In the genomic region with DNA sequence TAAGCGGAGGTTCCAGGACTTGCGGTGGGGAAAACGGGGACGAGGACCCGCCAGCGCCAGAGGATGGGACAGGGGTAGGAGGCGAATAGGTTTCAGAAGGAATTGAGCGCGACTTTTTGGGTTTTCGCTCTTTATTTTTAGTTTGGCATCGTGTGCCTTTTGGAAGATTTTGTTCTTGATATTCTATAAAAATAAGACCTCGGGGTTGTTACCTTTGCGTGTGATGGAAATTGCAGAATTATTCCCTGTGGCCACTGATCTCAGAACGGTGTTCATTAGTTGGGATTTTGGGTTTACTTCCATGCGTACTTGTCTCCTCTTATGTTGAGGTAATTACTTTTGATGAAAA, we compare ENCODE assay signal across 8 cellular contexts. TPM values are rescaled to one million over a fixed set of nuclear protein-coding genes. Genes with fewer than 3 reads are reported as not detected.
A peak's percentile ranks its signal among the peaks of the same experiment; 100 is the strongest.
DNase-seq lines count a peak whose midpoint lies in the region; ATAC-seq, FAIRE-seq and TF ChIP-seq lines count a peak whose summit lies in the region.

No MANE protein-coding gene starts in this region.

- H3K9me2 ChIP-seq in OCI-LY1 (ENCODE audit: low read depth, low read length), result no peaks in the 10 kb centered on the region

- FAIRE-seq in GM19239 (lab: Jason Lieb, UNC), result no peak

- peaks cover 4 to 32% (median 27%) of the 10 kb centered on the region in 4 donors for H3K4me1 Mint-ChIP-seq in CD4-positive, CD25-positive, alpha-beta regulatory T cell

- peaks cover 3% of the 10 kb centered on the region for H3K27me3 ChIP-seq in CD4-positive, CD25-positive, alpha-beta regulatory T cell (ENCODE audit: control insufficient read depth, insufficient read depth, low read length)
- H3K27me3 ChIP-seq in OCI-LY1 (ENCODE audit: insufficient read depth, low read length) (no peaks in the 10 kb centered on the region), endocrine pancreas (ENCODE audit: control insufficient read depth, insufficient read depth, low read length) (no peaks in the 10 kb centered on the region), neuronal stem cell (ENCODE audit: control insufficient read depth in 3 of 3, insufficient read depth in 3 of 3, low read depth in 1 of 3, low read length in 3 of 3) (peaks cover 0 to 3% (median 0%) of the 10 kb centered on the region in 3 experiments)

- no peak overlapping the region for H3K4ac ChIP-seq in neuronal stem cell (ENCODE audit: low read length)

- peaks cover 13% of the 10 kb centered on the region for H3K27me3 Mint-ChIP-seq in CD4-positive, CD25-positive, alpha-beta regulatory T cell

- H3K18ac ChIP-seq in neuronal stem cell (ENCODE audit: low read length), result no peak overlapping the region

- no peaks in the 10 kb centered on the region for H3F3A ChIP-seq in OCI-LY1 (ENCODE audit: insufficient read depth, low read length)

- no peak for DNase-seq in CD4-positive, CD25-positive, alpha-beta regulatory T cell
- DNase-seq in neuronal stem cell (ENCODE audit: low spot score) (no peak), GM19239 (ENCODE audit: insufficient read length, low spot score) (no peak), posterior vena cava (ENCODE audit: low spot score) (no peak)
- no peak for DNase-seq in effector CD8-positive, alpha-beta T cell (lab: John Stamatoyannopoulos, UW)
- DNase-seq in stimulated activated CD4-positive, alpha-beta T cell treated with anti-CD3 and anti-CD28 coated beads, Interleukin-4, amount 100 ng/mL, for 4 hours, result no peak

- no peak overlapping the region for H2BK5ac ChIP-seq in neuronal stem cell (ENCODE audit: low read length)

- no peak overlapping the region for H4K91ac ChIP-seq in neuronal stem cell (ENCODE audit: low read depth, low read length, poor library complexity)

- no peaks in the 10 kb centered on the region for H3K9me3 ChIP-seq in CD4-positive, CD25-positive, alpha-beta regulatory T cell (ENCODE audit: control insufficient read depth in 2 of 2, low read length in 2 of 2)
- H3K9me3 ChIP-seq in OCI-LY1 (ENCODE audit: low read length) (no peaks in the 10 kb centered on the region), endocrine pancreas (ENCODE audit: control insufficient read depth, low read length) (no peaks in the 10 kb centered on the region), neuronal stem cell (replicated peaks in 1 of 2; ENCODE audit: control insufficient read depth in 2 of 2, insufficient read depth in 1 of 2, low read depth in 1 of 2, low read length in 2 of 2) (no peaks in the 10 kb centered on the region)

- no peaks in the 10 kb centered on the region for H3K36me3 Mint-ChIP-seq in CD4-positive, CD25-positive, alpha-beta regulatory T cell

- no peak overlapping the region for H3K14ac ChIP-seq in neuronal stem cell (ENCODE audit: low read length)

- no peak overlapping the region for H2BK15ac ChIP-seq in neuronal stem cell (ENCODE audit: low read length)

- no peak overlapping the region for H2AK5ac ChIP-seq in neuronal stem cell (ENCODE audit: low read depth, low read length)

- H3K9ac ChIP-seq in OCI-LY1 (ENCODE audit: low read length) (peak overlapping the region; percentile 71), endocrine pancreas (ENCODE audit: control insufficient read depth, insufficient read depth, low read length) (no peak overlapping the region), neuronal stem cell (ENCODE audit: low read depth, low read length, poor library complexity) (no peak overlapping the region)

- no peaks in the 10 kb centered on the region for H4K20me1 ChIP-seq in OCI-LY1 (ENCODE audit: insufficient read depth, low read length)

- WGBS in neuronal stem cell (ENCODE audit: extremely low coverage in 2 of 2, insufficient read length in 2 of 2, insufficient replicate concordance in 1 of 2), 2 donors, result no CpG with 5 or more reads among the region's 15 CpGs

- H3K9me3 Mint-ChIP-seq in CD4-positive, CD25-positive, alpha-beta regulatory T cell, result no peaks in the 10 kb centered on the region

- no peaks in the 10 kb centered on the region for H3K36me3 ChIP-seq in CD4-positive, CD25-positive, alpha-beta regulatory T cell (ENCODE audit: control insufficient read depth, insufficient read depth, low read length)
- no peaks in the 10 kb centered on the region for H3K36me3 ChIP-seq in OCI-LY1 (ENCODE audit: insufficient read depth, low read length)
- H3K36me3 ChIP-seq in endocrine pancreas (ENCODE audit: control insufficient read depth, insufficient read depth, low read length), result no peaks in the 10 kb centered on the region
- peaks cover under 1 to 30% of the 10 kb centered on the region in 2 donors for H3K36me3 ChIP-seq in neuronal stem cell (replicated peaks in 1 of 2; ENCODE audit: control insufficient read depth in 2 of 2, insufficient read depth in 2 of 2, low read length in 2 of 2)

- H2BK120ac ChIP-seq in neuronal stem cell (ENCODE audit: low read depth, low read length), result no peak overlapping the region

- H3K27ac ChIP-seq in CD4-positive, CD25-positive, alpha-beta regulatory T cell (ENCODE audit: insufficient read depth, low read length, poor library complexity, severe bottlenecking), result peak overlapping the region; percentile 66
- H3K27ac ChIP-seq in OCI-LY1 (ENCODE audit: low read depth, low read length, poor library complexity, severe bottlenecking) (peak overlapping the region; percentile 46), neuronal stem cell (replicated peaks; ENCODE audit: low read length) (no peak overlapping the region)

- H2AFZ ChIP-seq in OCI-LY1 (ENCODE audit: low read length), result peak overlapping the region; percentile 95; the same call in 1 of the 2 replicates
- H2AFZ ChIP-seq in neuronal stem cell (ENCODE audit: low read length), result peak overlapping the region; percentile 98

- H3K27ac Mint-ChIP-seq in CD4-positive, CD25-positive, alpha-beta regulatory T cell, result peak overlapping the region; percentile 95 to 99 (median 97)

- H3K79me2 ChIP-seq in OCI-LY1 (ENCODE audit: insufficient read depth, low read length), result peaks cover 12% of the 10 kb centered on the region; the same call in 1 of the 2 replicates

- peak overlapping the region; percentile 97 to 98 (median 97) for H3K4me3 Mint-ChIP-seq in CD4-positive, CD25-positive, alpha-beta regulatory T cell

- TF ChIP-seq CTCF in OCI-LY1 (IDR thresholded peaks at IDR 0.05; ENCODE audit: low read length), result no peak

- H3K79me1 ChIP-seq in neuronal stem cell (ENCODE audit: low read depth, low read length), result no peaks in the 10 kb centered on the region

- no peak overlapping the region for H3K23ac ChIP-seq in neuronal stem cell (ENCODE audit: low read depth, low read length, poor library complexity)

- no peak overlapping the region for H2BK12ac ChIP-seq in neuronal stem cell (ENCODE audit: low read length)

- peaks cover 18% of the 10 kb centered on the region for H3K4me1 ChIP-seq in CD4-positive, CD25-positive, alpha-beta regulatory T cell (ENCODE audit: control insufficient read depth, insufficient read depth, low read length, poor library complexity, severe bottlenecking)
- H3K4me1 ChIP-seq in OCI-LY1 (ENCODE audit: insufficient read depth, low read length, severe bottlenecking), result peaks cover 33% of the 10 kb centered on the region
- H3K4me1 ChIP-seq in endocrine pancreas (ENCODE audit: control insufficient read depth, insufficient read depth, low read length), result peaks cover 9% of the 10 kb centered on the region
- peaks cover 0 to 1% of the 10 kb centered on the region in 2 donors for H3K4me1 ChIP-seq in neuronal stem cell (ENCODE audit: control insufficient read depth in 2 of 2, insufficient read depth in 1 of 2, low read depth in 1 of 2, low read length in 2 of 2)

- no peak overlapping the region for H4K8ac ChIP-seq in neuronal stem cell (ENCODE audit: low read depth, low read length)

- intact Hi-C loops in posterior vena cava (cut with DNase I), result no loop called here

- peak overlapping the region; percentile 92 for H3K4me3 ChIP-seq in CD4-positive, CD25-positive, alpha-beta regulatory T cell (ENCODE audit: low read depth, low read length)
- H3K4me3 ChIP-seq in OCI-LY1 (ENCODE audit: low read depth, low read length, poor library complexity, severe bottlenecking) (peak overlapping the region; percentile 70), endocrine pancreas (ENCODE audit: control insufficient read depth, insufficient read depth, low read length) (peak overlapping the region; percentile 36), neuronal stem cell (ENCODE audit: low read length in 2 of 2) (peak overlapping the region in 1 of 2 donors; percentile 96)

- no peak for ATAC-seq in CD4-positive, CD25-positive, alpha-beta regulatory T cell (ENCODE audit: low read depth in 2 of 2)

- H3K4me2 ChIP-seq in OCI-LY1 (ENCODE audit: low read length), result peak overlapping the region; percentile 76
- peak overlapping the region; percentile 60 for H3K4me2 ChIP-seq in neuronal stem cell (ENCODE audit: insufficient read depth, low read length, poor library complexity, severe bottlenecking)

RNA-seq across cellular contexts. Expression of a gene that starts 0.5 kb away (rescaled TPM):
- total RNA-seq in CD4-positive, CD25-positive, alpha-beta regulatory T cell, result 50.5 TPM
- polyA plus RNA-seq in CD4-positive, CD25-positive, alpha-beta regulatory T cell, result 1 to 10 TPM; 4.1 to 9.4 (median 7.5) TPM
- 88.7 TPM for polyA plus RNA-seq in neuronal stem cell (2013, experiment 1 of 2)
- polyA plus RNA-seq in neuronal stem cell (2013, experiment 2 of 2), result 96.3 TPM
- total RNA-seq in posterior vena cava, result 10 to 100 TPM; 21.5 to 28.5 TPM

RNA-seq across cellular contexts. Expression of a gene that starts 30.4 kb away (rescaled TPM):
- total RNA-seq in CD4-positive, CD25-positive, alpha-beta regulatory T cell, result not detected
- polyA plus RNA-seq in CD4-positive, CD25-positive, alpha-beta regulatory T cell, result not detected
- polyA plus RNA-seq in neuronal stem cell (2013, experiment 1 of 2), result not detected
- polyA plus RNA-seq in neuronal stem cell (2013, experiment 2 of 2), result not detected
- not detected for total RNA-seq in posterior vena cava
